Comparison of ENCODE assay signal across 8 cellular contexts in the genomic region with DNA sequence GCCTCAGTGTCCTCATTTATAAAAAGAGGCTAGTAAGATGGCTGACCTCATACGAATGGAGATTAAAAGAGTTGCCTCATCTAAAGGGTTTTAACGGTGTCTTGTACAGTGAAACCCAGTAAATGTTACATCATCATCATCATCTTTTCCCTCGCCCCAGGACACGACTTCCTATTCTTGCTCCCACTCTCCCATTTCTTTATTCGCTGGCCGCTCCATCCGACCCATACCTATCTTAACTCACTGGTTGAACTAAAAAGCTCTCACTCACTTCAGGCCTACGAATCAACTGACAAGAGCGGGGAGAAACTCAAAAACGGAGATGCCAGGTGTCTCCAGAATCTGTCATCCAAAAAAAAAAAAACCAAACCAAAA.
DNase-seq lines count a peak whose midpoint lies in the region; ATAC-seq and TF ChIP-seq lines count a peak whose summit lies in the region.

No MANE protein-coding gene starts in this region.

- no peaks in the 10 kb centered on the region for H3K27me3 Mint-ChIP-seq in stimulated activated memory B cell treated with anti-CD40 and anti-IgM and Interleukin-4, amounts not matched to agents 10 μg/mL and 1 μg/mL and 100 μg/mL, for 72 hours

- peak overlapping the region; percentile 98 for H2AFZ ChIP-seq in KMS-11 (ENCODE audit: low read depth)

- peak; percentile 51 for DNase-seq in DMS53 (lab: John Stamatoyannopoulos, UW)
- DNase-seq in DMS53 treated with DMSO at 0.1 percent for 48 hours (lab: John Stamatoyannopoulos, UW; ENCODE audit: unreplicated experiment) = no peak
- peak; percentile 76 for DNase-seq in adipocyte (ENCODE audit: low read depth)
- no peak for DNase-seq in cortex of kidney (lab: John Stamatoyannopoulos, UW)

- peaks cover 14% of the 10 kb centered on the region for H3K36me3 Mint-ChIP-seq in stimulated activated memory B cell treated with anti-CD40 and anti-IgM and Interleukin-4, amounts not matched to agents 10 μg/mL and 1 μg/mL and 100 μg/mL, for 72 hours

- H3K9ac ChIP-seq in KMS-11 = peak overlapping the region; percentile 50; the same call in 1 of the 2 replicates
- H3K9ac ChIP-seq in adipocyte (ENCODE audit: low read length) = peak overlapping the region; percentile 97
- H3K9ac ChIP-seq in iPS-15b (ENCODE audit: low read depth, low read length) = peak overlapping the region; percentile 80

- H3K27ac Mint-ChIP-seq in stimulated activated memory B cell treated with anti-CD40 and anti-IgM and Interleukin-4, amounts not matched to agents 10 μg/mL and 1 μg/mL and 100 μg/mL, for 72 hours = no peak overlapping the region

- H3K4me1 ChIP-seq in KMS-11 (ENCODE audit: low read depth, poor library complexity, severe bottlenecking) (peaks cover 6% of the 10 kb centered on the region), adipocyte (ENCODE audit: control insufficient read depth, insufficient read depth, low read length) (peaks cover 6% of the 10 kb centered on the region), iPS-15b (ENCODE audit: control insufficient read depth, insufficient read depth, low read length) (peaks cover 3% of the 10 kb centered on the region)

- no peaks in the 10 kb centered on the region for H3K9me3 Mint-ChIP-seq in stimulated activated memory B cell treated with anti-CD40 and anti-IgM and Interleukin-4, amounts not matched to agents 10 μg/mL and 1 μg/mL and 100 μg/mL, for 72 hours

- TF ChIP-seq CTCF in KMS-11 (conservative IDR thresholded peaks at IDR 0.05; ENCODE audit: low read depth, low read length) = no peak

- ATAC-seq in GM21528 (IDR thresholded peaks at IDR 0.05; ENCODE audit: low FRiP score, unreplicated experiment) = peak; percentile 16
- ATAC-seq in stimulated activated memory B cell treated with anti-CD40 and anti-IgM and Interleukin-4, amounts not matched to agents 10 μg/mL and 1 μg/mL and 100 μg/mL, for 72 hours = peak; percentile 52

- no peaks in the 10 kb centered on the region for H3K36me3 ChIP-seq in KMS-11 (ENCODE audit: insufficient read depth)
- H3K36me3 ChIP-seq in adipocyte (ENCODE audit: control insufficient read depth, insufficient read depth, low read length, severe bottlenecking) = peaks cover 27% of the 10 kb centered on the region
- no peaks in the 10 kb centered on the region for H3K36me3 ChIP-seq in iPS-15b (ENCODE audit: control insufficient read depth, insufficient read depth, low read length)

- no peaks in the 10 kb centered on the region for H3K79me2 ChIP-seq in KMS-11 (ENCODE audit: insufficient read depth, low read depth)

- peaks cover 9% of the 10 kb centered on the region for H3K4me1 Mint-ChIP-seq in stimulated activated memory B cell treated with anti-CD40 and anti-IgM and Interleukin-4, amounts not matched to agents 10 μg/mL and 1 μg/mL and 100 μg/mL, for 72 hours

- H3K4me2 ChIP-seq in KMS-11 = peak overlapping the region; percentile 79

- H4K20me1 ChIP-seq in KMS-11 (ENCODE audit: insufficient read depth) = no peaks in the 10 kb centered on the region

- no peak overlapping the region for H3K4me3 ChIP-seq in KMS-11 (IDR thresholded peaks at IDR 0.05; ENCODE audit: insufficient read depth, low read depth, low read length)
- peak overlapping the region; percentile 97 for H3K4me3 ChIP-seq in adipocyte (ENCODE audit: low read length)
- H3K4me3 ChIP-seq in iPS-15b (ENCODE audit: low read depth, low read length) = peak overlapping the region; percentile 65

- peak overlapping the region; percentile 34; the same call in 1 of the 2 replicates for H3K27ac ChIP-seq in KMS-11

- no peaks in the 10 kb centered on the region for H3K27me3 ChIP-seq in KMS-11 (ENCODE audit: insufficient read depth, low read depth)
- H3K27me3 ChIP-seq in adipocyte (replicated peaks; ENCODE audit: control insufficient read depth, insufficient read depth, low read length) = no peaks in the 10 kb centered on the region
- no peaks in the 10 kb centered on the region for H3K27me3 ChIP-seq in iPS-15b (ENCODE audit: control insufficient read depth, insufficient read depth, low read length)

- H3K9me3 ChIP-seq in adipocyte (ENCODE audit: control insufficient read depth, low read length) (no peaks in the 10 kb centered on the region), iPS-15b (ENCODE audit: control insufficient read depth, insufficient read depth, low read length) (no peaks in the 10 kb centered on the region)

- no peak overlapping the region for H3K4me3 Mint-ChIP-seq in stimulated activated memory B cell treated with anti-CD40 and anti-IgM and Interleukin-4, amounts not matched to agents 10 μg/mL and 1 μg/mL and 100 μg/mL, for 72 hours

Comparison
In these comparisons a context has a peak if more than half of its experiments do, and no peak if none do; other contexts are left out.
1. DNase-seq: peak in DMS53 (single experiment) and adipocyte (single experiment); none in DMS53 treated with DMSO at 0.1 percent for 48 hours (single experiment) and cortex of kidney (single experiment).
2. Peak in every context shown above with its lines, with median percentiles within 50 percentile points of each other: H3K9ac ChIP-seq.